Comparison of ENCODE assay signal across 21 cellular contexts in genomic region chr17:9121186-9121820, GRCh38.
DNase-seq lines count a peak whose midpoint lies in the region; ATAC-seq and TF ChIP-seq lines count a peak whose summit lies in the region.
"Had no signal": no experiment of that assay in that cellular context is flagged by ENCODE, and none has a peak within 500 bp of the region (broad histone marks: within the 10 kb centered on the region; RNA-seq: fewer than 3 reads in every experiment).

No MANE protein-coding gene starts in this region.

- CTCF ChIA-PET in Caco-2 (lab: Charles Lee) = no interaction called here

- no TSS peak for BruUV-seq in Caco-2 (replicated peaks; lab: Mats Ljungman, UMichigan)

- H3K27me3 ChIP-seq in right cardiac atrium (ENCODE audit: control insufficient read depth, insufficient read depth) (no peaks in the 10 kb centered on the region), neuronal stem cell (ENCODE audit: control insufficient read depth in 3 of 3, insufficient read depth in 3 of 3, low read depth in 1 of 3, low read length in 3 of 3) (no peaks in the 10 kb centered on the region), uterus (no peaks in the 10 kb centered on the region), Caco-2 (replicated peaks; ENCODE audit: control insufficient read depth, insufficient read depth, low read length) (no peaks in the 10 kb centered on the region)
- H3K27me3 ChIP-seq: BE2C, Peyer's patch, SJSA1 had no signal

- H3K4me3 ChIP-seq in right cardiac atrium (ENCODE audit: low read length) = no peak overlapping the region
- H3K4me3 ChIP-seq in neuronal stem cell (ENCODE audit: low read length in 2 of 2) = no peak overlapping the region
- H3K4me3 ChIP-seq in uterus = peak overlapping the region in 1 of 2 donors; percentile 2
- no peak overlapping the region for H3K4me3 ChIP-seq in Caco-2 (ENCODE audit: low read depth, low read length)
- H3K4me3 ChIP-seq: GM23248, Peyer's patch, SJSA1 had no signal

- no peaks in the 10 kb centered on the region for H3K36me3 ChIP-seq in neuronal stem cell (replicated peaks in 1 of 2; ENCODE audit: control insufficient read depth in 2 of 2, insufficient read depth in 2 of 2, low read length in 2 of 2)
- H3K36me3 ChIP-seq in uterus = no peaks in the 10 kb centered on the region
- no peaks in the 10 kb centered on the region for H3K36me3 ChIP-seq in Caco-2 (ENCODE audit: control insufficient read depth, insufficient read depth, low read length)
- H3K36me3 ChIP-seq: BE2C, Peyer's patch, SJSA1 had no signal

- H3K27me3 Mint-ChIP-seq in Caco-2 (ENCODE audit: insufficient read depth, unreplicated experiment) = no peaks in the 10 kb centered on the region

- no peak for TF ChIP-seq POLR2A in uterus (IDR thresholded peaks at IDR 0.05)

- no peaks in the 10 kb centered on the region for H3K9me3 Mint-ChIP-seq in Caco-2 (ENCODE audit: unreplicated experiment)

- no peak overlapping the region for H2AFZ ChIP-seq in neuronal stem cell (ENCODE audit: low read length)
- H2AFZ ChIP-seq: GM23248 had no signal

- H3K27ac Mint-ChIP-seq in Caco-2 (ENCODE audit: unreplicated experiment) = no peak overlapping the region

- peak; percentile 6 to 50 for ATAC-seq in right cardiac atrium
- ATAC-seq in Right ventricle myocardium superior (ENCODE audit: poor library complexity) = no peak
- no peak for ATAC-seq in GM21723 (IDR thresholded peaks at IDR 0.05; ENCODE audit: unreplicated experiment)

- no peaks in the 10 kb centered on the region for H3K36me3 Mint-ChIP-seq in Caco-2 (ENCODE audit: insufficient read depth, unreplicated experiment)

- H3K4me1 ChIP-seq in right cardiac atrium (ENCODE audit: control insufficient read depth, insufficient read depth, low read length) (peaks cover 3% of the 10 kb centered on the region), neuronal stem cell (ENCODE audit: control insufficient read depth in 2 of 2, insufficient read depth in 1 of 2, low read depth in 1 of 2, low read length in 2 of 2) (peaks cover 14 to 19% of the 10 kb centered on the region in 2 donors), uterus (no peaks in the 10 kb centered on the region), Caco-2 (no peaks in the 10 kb centered on the region)
- H3K4me1 ChIP-seq: BE2C, Peyer's patch had no signal

- intact Hi-C loops in right cardiac atrium (cut with DNase I) (no loop called here), Right ventricle myocardium superior (cut with DNase I) (no loop called here), uterus (cut with DNase I; ENCODE audit: low total_unique reads) (no loop called here), Caco-2 (cut with micrococcal nuclease; ENCODE audit: unreplicated experiment) (no loop called here)

- H2BK5ac ChIP-seq in neuronal stem cell (ENCODE audit: low read length) = no peak overlapping the region

- no peak overlapping the region for H2BK12ac ChIP-seq in neuronal stem cell (ENCODE audit: low read length)

- 61% methylated on average over 15 of the region's 15 CpGs for WGBS in right cardiac atrium
- WGBS in neuronal stem cell (ENCODE audit: extremely low coverage in 2 of 2, insufficient read length in 2 of 2, insufficient replicate concordance in 1 of 2), 2 donors = no CpG with 5 or more reads among the region's 15 CpGs

- H3K4me2 ChIP-seq in neuronal stem cell (ENCODE audit: insufficient read depth, low read length, poor library complexity, severe bottlenecking) = peak overlapping the region; percentile 21

- no peak overlapping the region for H4K91ac ChIP-seq in neuronal stem cell (ENCODE audit: low read depth, low read length, poor library complexity)

- H3K9me3 ChIP-seq in right cardiac atrium (ENCODE audit: control insufficient read depth, low read length) (no peaks in the 10 kb centered on the region), neuronal stem cell (replicated peaks in 1 of 2; ENCODE audit: control insufficient read depth in 2 of 2, insufficient read depth in 1 of 2, low read depth in 1 of 2, low read length in 2 of 2) (peaks cover 0 to 2% of the 10 kb centered on the region in 2 donors), uterus (no peaks in the 10 kb centered on the region), Caco-2 (no peaks in the 10 kb centered on the region)
- H3K9me3 ChIP-seq: BE2C, Peyer's patch, SJSA1 had no signal

- no peak overlapping the region for H3K27ac ChIP-seq in right cardiac atrium (ENCODE audit: low read length)
- H3K27ac ChIP-seq in neuronal stem cell (replicated peaks; ENCODE audit: low read length) = no peak overlapping the region
- H3K27ac ChIP-seq in uterus = peak overlapping the region; percentile 1 to 72
- H3K27ac ChIP-seq: GM23248, Peyer's patch, SJSA1 had no signal

- no peak overlapping the region for H2BK15ac ChIP-seq in neuronal stem cell (ENCODE audit: low read length)

- no peak overlapping the region for H3K4ac ChIP-seq in neuronal stem cell (ENCODE audit: low read length)

- no peak overlapping the region for H2AK5ac ChIP-seq in neuronal stem cell (ENCODE audit: low read depth, low read length)

- H3K18ac ChIP-seq in neuronal stem cell (ENCODE audit: low read length) = no peak overlapping the region

- no peak overlapping the region for H3K23ac ChIP-seq in neuronal stem cell (ENCODE audit: low read depth, low read length, poor library complexity)

- H3K4me1 Mint-ChIP-seq in Caco-2 (ENCODE audit: low read depth, unreplicated experiment) = no peaks in the 10 kb centered on the region

- POLR2A ChIA-PET in Caco-2 (lab: Charles Lee) = no interaction called here

- DNase-seq in right cardiac atrium (no peak), Right ventricle myocardium superior (no peak), epidermal melanocyte (ENCODE audit: insufficient read length, low spot score) (peak; percentile 1), neuronal stem cell (ENCODE audit: low spot score) (no peak), uterus (peak in 1 of 2 donors; percentile 34), Caco-2 (no peak), dedifferentiated amniotic fluid mesenchymal stem cell (ENCODE audit: extremely low spot score) (no peak)
- DNase-seq: BE2C; GM23248; HCEC 1CT; KG1; NCI-H1105; NCI-H146; NCI-H2029; NCI-H2227 treated with DMSO at 0.1 percent for 48 hours; NCI-H510A; NCI-H748 treated with DMSO at 0.1 percent for 48 hours; NK-92 treated with Interleukin-12 subunit alpha and Interleukin-12 subunit beta, amount 100 ng/mL, for 24 hours; Peyer's patch had no signal

- H4K8ac ChIP-seq in neuronal stem cell (ENCODE audit: low read depth, low read length) = no peak overlapping the region

- TF ChIP-seq CTCF in uterus (IDR thresholded peaks at IDR 0.05) = no peak
- no peak for TF ChIP-seq CTCF in Caco-2 (IDR thresholded peaks at IDR 0.05; ENCODE audit: insufficient read depth in 1 of 2, low read depth in 1 of 2, low read length in 1 of 2, severe bottlenecking in 1 of 2, unreplicated experiment in 1 of 2)

- no peak overlapping the region for H3K14ac ChIP-seq in neuronal stem cell (ENCODE audit: low read length)

- H3K4me3 Mint-ChIP-seq in Caco-2 (ENCODE audit: unreplicated experiment) = no peak overlapping the region

- no peaks in the 10 kb centered on the region for H3K79me1 ChIP-seq in neuronal stem cell (ENCODE audit: low read depth, low read length)

- H2BK120ac ChIP-seq in neuronal stem cell (ENCODE audit: low read depth, low read length) = no peak overlapping the region

- H3K9ac ChIP-seq in neuronal stem cell (ENCODE audit: low read depth, low read length, poor library complexity) = no peak overlapping the region
- H3K9ac ChIP-seq: GM23248 had no signal

Comparison
In these comparisons a context has a peak if more than half of its experiments do, and no peak if none do; other contexts are left out.
1. ATAC-seq: peak in right cardiac atrium (2 of 2); none in Right ventricle myocardium superior (single experiment) and GM21723 (single experiment).
2. H3K27ac ChIP-seq: peak in uterus (2 of 2); none in right cardiac atrium (single experiment) and neuronal stem cell (single experiment).